In the genomic region with DNA sequence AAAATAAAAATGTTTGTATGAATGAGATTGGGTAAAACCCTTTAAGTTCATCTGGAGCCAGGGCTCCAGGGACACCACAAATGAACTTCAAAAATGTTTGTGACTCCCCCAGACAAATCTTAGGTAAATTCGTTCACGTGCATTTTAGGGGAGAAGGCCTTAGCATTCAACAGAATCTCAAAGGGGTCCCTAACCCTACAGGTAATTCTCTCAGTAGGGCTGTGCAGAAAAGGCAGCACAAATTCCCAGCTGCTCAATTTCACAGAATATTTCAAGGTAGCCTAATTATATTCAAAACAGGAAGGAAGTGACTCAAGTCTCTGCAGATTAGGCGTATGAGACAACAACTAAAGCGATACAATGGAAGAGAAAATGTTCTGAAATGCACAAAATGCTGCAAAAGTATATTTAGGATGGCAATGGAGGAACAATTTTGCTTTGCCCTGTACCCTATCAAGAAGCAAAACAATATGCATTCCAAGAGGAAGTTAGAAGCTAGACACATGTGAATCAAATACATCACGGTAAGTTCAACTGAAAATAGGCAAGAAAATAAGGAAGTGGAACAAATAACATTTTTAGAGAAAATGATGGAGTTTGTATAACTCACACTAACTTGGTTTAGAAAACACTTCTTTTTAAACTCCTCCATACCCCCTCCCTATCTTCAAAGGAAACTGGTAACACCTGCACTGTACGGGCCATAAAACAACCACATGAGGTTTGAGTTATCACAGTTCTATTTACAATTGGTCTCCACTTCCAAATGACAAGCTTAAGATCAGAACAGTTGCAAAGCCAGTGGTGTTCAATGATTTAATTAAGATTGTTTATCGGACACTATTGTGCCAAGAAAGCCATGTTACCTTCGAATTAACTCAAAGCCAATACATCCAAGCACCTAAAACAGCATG, we compare ENCODE assay signal across 2 cellular contexts.
A peak's percentile ranks its signal among the peaks of the same experiment; 100 is the strongest.
TF ChIP-seq lines count a peak whose summit lies in the region.

No MANE protein-coding gene starts in this region.

TF ChIP-seq in SK-N-SH, 30 proteins besides CTCF, POLR2A, EP300 and RAD21:
- TF ChIP-seq, protein P1, sequence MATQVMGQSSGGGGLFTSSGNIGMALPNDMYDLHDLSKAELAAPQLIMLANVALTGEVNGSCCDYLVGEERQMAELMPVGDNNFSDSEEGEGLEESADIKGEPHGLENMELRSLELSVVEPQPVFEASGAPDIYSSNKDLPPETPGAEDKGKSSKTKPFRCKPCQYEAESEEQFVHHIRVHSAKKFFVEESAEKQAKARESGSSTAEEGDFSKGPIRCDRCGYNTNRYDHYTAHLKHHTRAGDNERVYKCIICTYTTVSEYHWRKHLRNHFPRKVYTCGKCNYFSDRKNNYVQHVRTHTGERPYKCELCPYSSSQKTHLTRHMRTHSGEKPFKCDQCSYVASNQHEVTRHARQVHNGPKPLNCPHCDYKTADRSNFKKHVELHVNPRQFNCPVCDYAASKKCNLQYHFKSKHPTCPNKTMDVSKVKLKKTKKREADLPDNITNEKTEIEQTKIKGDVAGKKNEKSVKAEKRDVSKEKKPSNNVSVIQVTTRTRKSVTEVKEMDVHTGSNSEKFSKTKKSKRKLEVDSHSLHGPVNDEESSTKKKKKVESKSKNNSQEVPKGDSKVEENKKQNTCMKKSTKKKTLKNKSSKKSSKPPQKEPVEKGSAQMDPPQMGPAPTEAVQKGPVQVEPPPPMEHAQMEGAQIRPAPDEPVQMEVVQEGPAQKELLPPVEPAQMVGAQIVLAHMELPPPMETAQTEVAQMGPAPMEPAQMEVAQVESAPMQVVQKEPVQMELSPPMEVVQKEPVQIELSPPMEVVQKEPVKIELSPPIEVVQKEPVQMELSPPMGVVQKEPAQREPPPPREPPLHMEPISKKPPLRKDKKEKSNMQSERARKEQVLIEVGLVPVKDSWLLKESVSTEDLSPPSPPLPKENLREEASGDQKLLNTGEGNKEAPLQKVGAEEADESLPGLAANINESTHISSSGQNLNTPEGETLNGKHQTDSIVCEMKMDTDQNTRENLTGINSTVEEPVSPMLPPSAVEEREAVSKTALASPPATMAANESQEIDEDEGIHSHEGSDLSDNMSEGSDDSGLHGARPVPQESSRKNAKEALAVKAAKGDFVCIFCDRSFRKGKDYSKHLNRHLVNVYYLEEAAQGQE (IDR thresholded peaks at IDR 0.05; ENCODE audit: low read depth, low read length) = no peak
- TF ChIP-seq ELF1 (IDR thresholded peaks at IDR 0.05) (no peak), MXI1 (IDR thresholded peaks at IDR 0.05; ENCODE audit: low read depth, low read length) (peak; percentile 14; the same call in 1 of the 2 replicates)
TF ChIP-seq in SK-N-SH: peak in this region for 1.

TF ChIP-seq in SK-N-SH treated with all-trans-retinoic acid at 6 μM for 48 hours, 23 proteins besides CTCF, POLR2A, EP300 and RAD21 (continued from another document):
- TF ChIP-seq, protein P2, sequence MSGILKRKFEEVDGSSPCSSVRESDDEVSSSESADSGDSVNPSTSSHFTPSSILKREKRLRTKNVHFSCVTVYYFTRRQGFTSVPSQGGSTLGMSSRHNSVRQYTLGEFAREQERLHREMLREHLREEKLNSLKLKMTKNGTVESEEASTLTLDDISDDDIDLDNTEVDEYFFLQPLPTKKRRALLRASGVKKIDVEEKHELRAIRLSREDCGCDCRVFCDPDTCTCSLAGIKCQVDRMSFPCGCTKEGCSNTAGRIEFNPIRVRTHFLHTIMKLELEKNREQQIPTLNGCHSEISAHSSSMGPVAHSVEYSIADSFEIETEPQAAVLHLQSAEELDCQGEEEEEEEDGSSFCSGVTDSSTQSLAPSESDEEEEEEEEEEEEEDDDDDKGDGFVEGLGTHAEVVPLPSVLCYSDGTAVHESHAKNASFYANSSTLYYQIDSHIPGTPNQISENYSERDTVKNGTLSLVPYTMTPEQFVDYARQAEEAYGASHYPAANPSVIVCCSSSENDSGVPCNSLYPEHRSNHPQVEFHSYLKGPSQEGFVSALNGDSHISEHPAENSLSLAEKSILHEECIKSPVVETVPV (CRISPR knock-in tag; IDR thresholded peaks at IDR 0.05) = no peak
- TF ChIP-seq SNAI2 (CRISPR knock-in tag; IDR thresholded peaks at IDR 0.05) = no peak
- TF ChIP-seq PPARA (CRISPR knock-in tag; IDR thresholded peaks at IDR 0.05; ENCODE audit: borderline replicate concordance) = no peak
- no peak for TF ChIP-seq OSR1 (CRISPR knock-in tag; IDR thresholded peaks at IDR 0.05)
